1 cellular context compared by ENCODE assay signal in the genomic region with DNA sequence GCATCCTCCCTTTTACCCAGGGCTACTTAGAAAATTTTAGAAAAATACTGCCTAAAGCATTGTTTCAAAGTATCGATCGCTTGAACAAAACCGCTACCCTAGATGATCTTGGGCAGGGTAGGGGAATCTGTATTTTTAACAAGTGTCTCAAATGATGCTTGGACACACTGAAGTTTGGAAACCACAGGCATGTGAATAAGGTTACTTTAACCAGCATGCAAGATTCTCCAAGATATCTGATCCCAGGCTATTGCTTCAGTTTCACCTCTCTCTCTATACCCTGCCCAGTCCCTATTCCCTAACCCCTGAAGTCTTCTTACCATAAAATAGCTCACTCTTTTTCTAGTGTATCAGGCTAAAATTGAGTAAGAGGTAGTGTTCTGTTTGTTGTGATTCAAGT.
TF ChIP-seq lines count a peak whose summit lies in the region.

No MANE protein-coding gene starts in this region.

TF ChIP-seq in GM12878, 131 proteins besides CTCF, POLR2A, EP300 and RAD21:
- no peak for TF ChIP-seq CBX5 (IDR thresholded peaks at IDR 0.05; ENCODE audit: low read depth)
- TF ChIP-seq, protein P1, sequence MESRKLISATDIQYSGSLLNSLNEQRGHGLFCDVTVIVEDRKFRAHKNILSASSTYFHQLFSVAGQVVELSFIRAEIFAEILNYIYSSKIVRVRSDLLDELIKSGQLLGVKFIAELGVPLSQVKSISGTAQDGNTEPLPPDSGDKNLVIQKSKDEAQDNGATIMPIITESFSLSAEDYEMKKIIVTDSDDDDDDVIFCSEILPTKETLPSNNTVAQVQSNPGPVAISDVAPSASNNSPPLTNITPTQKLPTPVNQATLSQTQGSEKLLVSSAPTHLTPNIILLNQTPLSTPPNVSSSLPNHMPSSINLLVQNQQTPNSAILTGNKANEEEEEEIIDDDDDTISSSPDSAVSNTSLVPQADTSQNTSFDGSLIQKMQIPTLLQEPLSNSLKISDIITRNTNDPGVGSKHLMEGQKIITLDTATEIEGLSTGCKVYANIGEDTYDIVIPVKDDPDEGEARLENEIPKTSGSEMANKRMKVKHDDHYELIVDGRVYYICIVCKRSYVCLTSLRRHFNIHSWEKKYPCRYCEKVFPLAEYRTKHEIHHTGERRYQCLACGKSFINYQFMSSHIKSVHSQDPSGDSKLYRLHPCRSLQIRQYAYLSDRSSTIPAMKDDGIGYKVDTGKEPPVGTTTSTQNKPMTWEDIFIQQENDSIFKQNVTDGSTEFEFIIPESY (IDR thresholded peaks at IDR 0.05) = 0 out of 2 replicates have a peak, but pooled peaks have one; percentile 25
- TF ChIP-seq, protein P2, sequence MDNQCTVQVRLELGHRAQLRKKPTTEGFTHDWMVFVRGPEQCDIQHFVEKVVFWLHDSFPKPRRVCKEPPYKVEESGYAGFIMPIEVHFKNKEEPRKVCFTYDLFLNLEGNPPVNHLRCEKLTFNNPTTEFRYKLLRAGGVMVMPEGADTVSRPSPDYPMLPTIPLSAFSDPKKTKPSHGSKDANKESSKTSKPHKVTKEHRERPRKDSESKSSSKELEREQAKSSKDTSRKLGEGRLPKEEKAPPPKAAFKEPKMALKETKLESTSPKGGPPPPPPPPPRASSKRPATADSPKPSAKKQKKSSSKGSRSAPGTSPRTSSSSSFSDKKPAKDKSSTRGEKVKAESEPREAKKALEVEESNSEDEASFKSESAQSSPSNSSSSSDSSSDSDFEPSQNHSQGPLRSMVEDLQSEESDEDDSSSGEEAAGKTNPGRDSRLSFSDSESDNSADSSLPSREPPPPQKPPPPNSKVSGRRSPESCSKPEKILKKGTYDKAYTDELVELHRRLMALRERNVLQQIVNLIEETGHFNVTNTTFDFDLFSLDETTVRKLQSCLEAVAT (IDR thresholded peaks at IDR 0.05) = peak; percentile 60
